26 cellular contexts compared by ENCODE assay signal in genomic region chr7:114933665-114934064, GRCh38. TPM values are rescaled to one million over a fixed set of nuclear protein-coding genes. Genes with fewer than 3 reads are reported as not detected.
DNase-seq lines count a peak whose midpoint lies in the region; ATAC-seq, FAIRE-seq and TF ChIP-seq lines count a peak whose summit lies in the region.
"Had no signal": no experiment of that assay in that cellular context is flagged by ENCODE, and none has a peak within 500 bp of the region (broad histone marks: within the 10 kb centered on the region; RNA-seq: fewer than 3 reads in every experiment).

No MANE protein-coding gene starts in this region.

- H3K4me1 ChIP-seq in GM12878 (ENCODE audit: control insufficient read depth, insufficient read depth, low read length): peaks cover 38% of the 10 kb centered on the region
- H3K4me1 ChIP-seq in transverse colon: peaks cover 0 to 61% (median 20%) of the 10 kb centered on the region in 4 donors
- H3K4me1 ChIP-seq: BE2C had no signal

- POLR2A ChIA-PET in GM12878 (lab: Charles Lee): interaction anchor here (0.8 to 3.2 kb wide), 4 partner anchors 10 to 17 kb away, joined by 3 to 19 read pairs (median 6); partner anchors contain the start of gene MDFIC

- TF ChIP-seq CTCF in GM12878 (IDR thresholded peaks at IDR 0.05 in 2 of 3, conservative IDR thresholded peaks at IDR 0.05 in 1 of 3; ENCODE audit: control insufficient read depth in 2 of 3, extremely low read depth in 1 of 3, insufficient read depth in 1 of 3, low read depth in 3 of 3, low read length in 3 of 3) (no peak), transverse colon (IDR thresholded peaks at IDR 0.05) (no peak)

- BruUV-seq in GM12878 (replicated peaks; lab: Mats Ljungman, UMichigan): no TSS peak

- H3K27ac ChIP-seq in GM12878 (ENCODE audit: control insufficient read depth, insufficient read depth) (peak overlapping the region; percentile 92), transverse colon (peak overlapping the region in 3 of 4 donors; percentile 7 to 21 (median 7))
- H3K27ac ChIP-seq: psoas muscle had no signal

- in situ Hi-C loops in GM12878 (cut with MboI): no loop called here
- in situ Hi-C loops in transverse colon (cut with MboI; ENCODE audit: low pct_ligation_motif_present in 1 of 4, low pct_unique_long_range_greater_than_20kb in 1 of 4, low sequenced_read_pairs in 3 of 4): no loop called here

- no peaks in the 10 kb centered on the region for H3K27me3 Mint-ChIP-seq in activated naive CD8-positive, alpha-beta T cell treated with anti-CD3 and anti-CD28 coated beads for 36 hours
- H3K27me3 Mint-ChIP-seq in activated naive CD8-positive, alpha-beta T cell treated with anti-CD3 and anti-CD28 coated beads, Interleukin-2, amount 50 U/mL, for 24 hours: no peaks in the 10 kb centered on the region
- H3K27me3 Mint-ChIP-seq: central memory CD8-positive, alpha-beta T cell had no signal

- WGBS in GM12878 (ENCODE audit: insufficient coverage, insufficient replicate concordance, low lambda C conversion rate, missing lambda C conversion rate): 21% methylated on average over 5 of the region's 5 CpGs
- WGBS in transverse colon (ENCODE audit: low coverage in 1 of 2), 2 donors: 79 to 81% methylated on average over 5 of the region's 5 CpGs

- no peak overlapping the region for H3K4me3 Mint-ChIP-seq in activated naive CD8-positive, alpha-beta T cell treated with anti-CD3 and anti-CD28 coated beads for 36 hours
- H3K4me3 Mint-ChIP-seq in activated naive CD8-positive, alpha-beta T cell treated with anti-CD3 and anti-CD28 coated beads, Interleukin-2, amount 50 U/mL, for 24 hours: no peak overlapping the region

- H3K27me3 ChIP-seq in GM12878 (replicated peaks in 1 of 2; ENCODE audit: control insufficient read depth in 2 of 2, insufficient read depth in 2 of 2, low read length in 1 of 2) (no peaks in the 10 kb centered on the region), transverse colon (no peaks in the 10 kb centered on the region)
- H3K27me3 ChIP-seq: BE2C had no signal

- peak overlapping the region; percentile 4; the same call in 1 of the 2 replicates for H3K9ac ChIP-seq in GM12878 (ENCODE audit: control insufficient read depth, insufficient read depth, low read length)

- RAD21 ChIA-PET in GM12878 (lab: Charles Lee; ENCODE audit: unreplicated experiment): interaction anchor here (0.7 to 7.3 kb wide), 6 partner anchors 9 to 995 kb away, joined by 3 to 80 read pairs (median 6); no protein-coding TSS in a partner anchor

- H3K79me2 ChIP-seq in GM12878 (ENCODE audit: control insufficient read depth, insufficient read depth, low read length): peaks cover 98% of the 10 kb centered on the region

- H3K36me3 ChIP-seq in GM12878 (ENCODE audit: control insufficient read depth in 2 of 2, insufficient read depth in 2 of 2, low read length in 1 of 2) (no peaks in the 10 kb centered on the region), transverse colon (no peaks in the 10 kb centered on the region)
- H3K36me3 ChIP-seq: BE2C had no signal

- no peaks in the 10 kb centered on the region for H4K20me1 ChIP-seq in GM12878 (ENCODE audit: control insufficient read depth, insufficient read depth)

- peaks cover 49% of the 10 kb centered on the region for H3K4me1 Mint-ChIP-seq in activated naive CD8-positive, alpha-beta T cell treated with anti-CD3 and anti-CD28 coated beads for 36 hours
- H3K4me1 Mint-ChIP-seq in activated naive CD8-positive, alpha-beta T cell treated with anti-CD3 and anti-CD28 coated beads, Interleukin-2, amount 50 U/mL, for 24 hours: peaks cover 44% of the 10 kb centered on the region

- SMC1A ChIA-PET in GM12878 (lab: Charles Lee; ENCODE audit: uncharacterized antibody, unreplicated experiment): interaction anchor here (0.8 to 15.8 kb wide), 10 partner anchors 9 to 303 kb away, joined by 3 to 154 read pairs (median 8); partner anchors contain the start of gene MDFIC

- no peak for TF ChIP-seq POLR2A in GM12878 (IDR thresholded peaks at IDR 0.05; ENCODE audit: low read depth, low read length)
- no peak for TF ChIP-seq POLR2A in transverse colon (IDR thresholded peaks at IDR 0.05)
- no peak for TF ChIP-seq POLR2A in H54 (IDR thresholded peaks at IDR 0.05; ENCODE audit: low read depth, low read length)

- H3K9me3 ChIP-seq in GM12878 (replicated peaks; ENCODE audit: control insufficient read depth, insufficient read depth, low read length): no peaks in the 10 kb centered on the region; the same call in 2 of the 3 replicates
- H3K9me3 ChIP-seq in transverse colon: no peaks in the 10 kb centered on the region
- H3K9me3 ChIP-seq: BE2C, psoas muscle had no signal

- H3K4me2 ChIP-seq in GM12878 (ENCODE audit: control insufficient read depth, insufficient read depth): peak overlapping the region; percentile 92

- H3K36me3 Mint-ChIP-seq in activated naive CD8-positive, alpha-beta T cell treated with anti-CD3 and anti-CD28 coated beads for 36 hours: peaks cover 30% of the 10 kb centered on the region
- H3K36me3 Mint-ChIP-seq in activated naive CD8-positive, alpha-beta T cell treated with anti-CD3 and anti-CD28 coated beads, Interleukin-2, amount 50 U/mL, for 24 hours (ENCODE audit: low read depth): peaks cover 21% of the 10 kb centered on the region
- H3K36me3 Mint-ChIP-seq: immature natural killer cell had no signal

- no peak for DNase-seq in activated naive CD8-positive, alpha-beta T cell treated with anti-CD3 and anti-CD28 coated beads for 36 hours
- DNase-seq in activated naive CD8-positive, alpha-beta T cell treated with anti-CD3 and anti-CD28 coated beads, Interleukin-2, amount 50 U/mL, for 24 hours: no peak
- no peak for DNase-seq in GM18507 (ENCODE audit: extremely low spot score, insufficient read length, low read depth)
- DNase-seq in GM12878 (ENCODE audit: low read depth, low spot score): no peak
- no peak for DNase-seq in transverse colon
- DNase-seq in H54 (ENCODE audit: insufficient read length, low spot score): no peak
- DNase-seq in NCI-H2029 (lab: John Stamatoyannopoulos, UW): no peak
- DNase-seq: activated CD8-positive, alpha-beta memory T cell treated with anti-CD3 and anti-CD28 coated beads, Interleukin-2, amount 50 U/mL, for 48 hours; activated effector memory CD4-positive, alpha-beta T cell treated with Interleukin-2 at 50 U/mL for 16 hours; BE2C; DMS79; GF-D8; hippocampal formation; immature natural killer cell; NCI-H1694; NCI-H2171 treated with DMSO at 0.1 percent for 48 hours; NCI-H510A treated with DMSO at 0.1 percent for 48 hours; occipital lobe; psoas muscle; SHP77 treated with DMSO at 0.1 percent for 48 hours; stimulated activated CD4-positive, alpha-beta T cell treated with anti-CD3 and anti-CD28 coated beads, Interleukin-15, amount 100 ng/mL, for 24 hours; stimulated activated naive CD4-positive, alpha-beta T cell treated with Interleukin-2 at 50 U/mL for 16 hours; T-helper 9 cell had no signal

- TF ChIP-seq RAD21 in GM12878 (IDR thresholded peaks at IDR 0.05; ENCODE audit: insufficient read depth, low read depth, low read length): no peak

- H3K27ac Mint-ChIP-seq in activated naive CD8-positive, alpha-beta T cell treated with anti-CD3 and anti-CD28 coated beads for 36 hours: peak overlapping the region; percentile 12
- H3K27ac Mint-ChIP-seq in activated naive CD8-positive, alpha-beta T cell treated with anti-CD3 and anti-CD28 coated beads, Interleukin-2, amount 50 U/mL, for 24 hours: no peak overlapping the region

- H2AFZ ChIP-seq in GM12878 (ENCODE audit: control insufficient read depth, low read depth, low read length): no peak overlapping the region; the same call in 1 of the 2 replicates

- intact Hi-C loops in GM12878 (cut with micrococcal nuclease; ENCODE audit: unreplicated experiment): no loop called here
- intact Hi-C loops in transverse colon (cut with DNase I; ENCODE audit: low total_unique reads): no loop called here

- H3K4me3 ChIP-seq in GM12878 (peak overlapping the region; percentile 34), transverse colon (no peak overlapping the region)
- H3K4me3 ChIP-seq: psoas muscle had no signal

- CTCF ChIA-PET in GM12878 (lab: Yijun Ruan, JAX): interaction anchor here (0.6 to 3.0 kb wide), 6 partner anchors 9 to 284 kb away, joined by 3 to 26 read pairs (median 5); no protein-coding TSS in a partner anchor

- no peak for ATAC-seq in activated naive CD8-positive, alpha-beta T cell treated with anti-CD3 and anti-CD28 coated beads, Interleukin-2, amount 50 U/mL, for 24 hours
- ATAC-seq in GM12878: peak; percentile 3
- no peak for ATAC-seq in HG02870 (IDR thresholded peaks at IDR 0.05; ENCODE audit: unreplicated experiment)
- ATAC-seq: Panc1, psoas muscle had no signal

- H3K9me3 Mint-ChIP-seq in activated naive CD8-positive, alpha-beta T cell treated with anti-CD3 and anti-CD28 coated beads for 36 hours: no peaks in the 10 kb centered on the region
- H3K9me3 Mint-ChIP-seq in activated naive CD8-positive, alpha-beta T cell treated with anti-CD3 and anti-CD28 coated beads, Interleukin-2, amount 50 U/mL, for 24 hours: no peaks in the 10 kb centered on the region
- H3K9me3 Mint-ChIP-seq: central memory CD8-positive, alpha-beta T cell; immature natural killer cell had no signal

- TF ChIP-seq EP300 in GM12878 (IDR thresholded peaks at IDR 0.05; ENCODE audit: borderline replicate concordance in 1 of 2, control insufficient read depth in 1 of 2, low read depth in 2 of 2, low read length in 2 of 2): no peak
- no peak for TF ChIP-seq EP300 in transverse colon (IDR thresholded peaks at IDR 0.05; ENCODE audit: low read depth)

- FAIRE-seq in GM18507 (lab: Jason Lieb, UNC) (peak; percentile 15), GM12878 (lab: Jason Lieb, UNC) (no peak), H54 (lab: Jason Lieb, UNC) (no peak)

RNA-seq across cellular contexts. Expression of gene MDFIC, which starts 11.8 kb away (rescaled TPM):
- total RNA-seq in activated naive CD8-positive, alpha-beta T cell treated with anti-CD3 and anti-CD28 coated beads for 36 hours: 10 to 100 TPM; 55.9 to 57.1 TPM
- 50.7 and 52.3 TPM in 2 replicates for total RNA-seq in GM12878 (2013; cell fraction: nucleolus; rRNA removed)
- total RNA-seq in GM12878 (2014; rRNA removed) (49.3 and 57.8 TPM in 2 replicates), GM12878 (2014; rRNA removed; fragmentation: Illumina TruSeq; extraction: Trizol) (54.7 and 58.4 TPM in 2 replicates), GM12878 (2021) (39.0 and 50.5 TPM in 2 replicates), transverse colon (10 to 100 TPM in 2 of 4 donors, 1 to 10 TPM in 2; 4.5 to 14.8 (median 9.6) TPM)
- 17.2 TPM for polyA plus RNA-seq in GM12878 (2011; ENCODE audit: low read depth)
- polyA plus RNA-seq in GM12878 (2011; rRNA removed) (50.9 and 68.6 TPM in 2 replicates), GM12878 (2014; fragmentation: Illumina TruSeq; extraction: Trizol) (42.6 and 53.0 TPM in 2 replicates), GM12878 (2014; fragmentation: Nextera tagmentation; extraction: Ambion mirVana) (10 to 100 TPM; 11.5 to 16.1 TPM), GM12878 (2014; rRNA removed) (37.5 and 38.7 TPM in 2 replicates), GM12878 (2016; fragmentation: Nextera tagmentation; extraction: Ambion mirVana) (10 to 100 TPM in 1 of 2 experiments, 1 to 10 TPM in 1; 7.3 to 35.3 TPM)
- polyA plus RNA-seq in GM12878 (2011; cell fraction: cytosol; rRNA removed): 25.8 and 32.4 TPM in 2 replicates
- polyA plus RNA-seq in GM12878 (2011; cell fraction: nucleus; rRNA removed): 19.3 TPM in 2 replicates
- polyA plus RNA-seq in GM12878 (2012): 36.3 and 36.8 TPM in 2 replicates
- 45.8 and 82.7 TPM in 2 replicates for polyA minus RNA-seq in GM12878 (2011; rRNA and poly(A)+ RNA removed)
- polyA minus RNA-seq in GM12878 (2011; cell fraction: cytosol; rRNA and poly(A)+ RNA removed): 27.0 and 34.0 TPM in 2 replicates
- polyA minus RNA-seq in GM12878 (2011; cell fraction: nucleus; rRNA and poly(A)+ RNA removed): 20.1 and 42.3 TPM in 2 replicates
